In genomic region chr19:17737690-17738153, GRCh38 we compare ENCODE assay signal across 23 cellular contexts. TPM values are rescaled to one million over a fixed set of nuclear protein-coding genes. Genes with fewer than 3 reads are reported as not detected.
DNase-seq lines count a peak whose midpoint lies in the region; ATAC-seq, FAIRE-seq and TF ChIP-seq lines count a peak whose summit lies in the region.
"Had no signal": no experiment of that assay in that cellular context is flagged by ENCODE, and none has a peak within 500 bp of the region (broad histone marks: within the 10 kb centered on the region; RNA-seq: fewer than 3 reads in every experiment).

No MANE protein-coding gene starts in this region.

- H2BK5ac ChIP-seq in IMR-90 (ENCODE audit: low read depth, low read length, poor library complexity, severe bottlenecking) = no peak overlapping the region

- no peak overlapping the region for H3K23ac ChIP-seq in IMR-90 (ENCODE audit: low read depth, low read length)

- no peak overlapping the region for H2BK15ac ChIP-seq in IMR-90 (ENCODE audit: low read depth, low read length)

- DNase-seq in IMR-90 = peak; percentile 37
- no peak for DNase-seq in K562 (ENCODE audit: extremely low read depth in 1 of 4, low spot score in 3 of 4)
- DNase-seq in renal cortical epithelial cell (ENCODE audit: low read depth) = peak; percentile 66
- no peak for DNase-seq in CD4-positive, alpha-beta memory T cell
- DNase-seq in left lobe of liver (ENCODE audit: low spot score) = no peak
- DNase-seq: activated CD4-positive, CD25-positive, alpha-beta regulatory T cell treated with anti-CD3 and anti-CD28 coated beads, Interleukin-2, amount 50 U/mL, for 72 hours; activated CD8-positive, alpha-beta T cell treated with anti-CD3 and anti-CD28 coated beads for 36 hours; activated naive CD4-positive, alpha-beta T cell; CD8-positive, alpha-beta T cell; dermis blood vessel endothelial cell; foreskin keratinocyte; immature natural killer cell; NCI-H2171 treated with DMSO at 0.1 percent for 48 hours; NCI-H524 treated with DMSO at 0.1 percent for 48 hours; sigmoid colon; substantia nigra had no signal

- peak; percentile 30; the same call in 1 of the 2 replicates for ATAC-seq in IMR-90 (ENCODE audit: low read depth)
- peak; percentile 55 for ATAC-seq in K562
- no peak for ATAC-seq in esophagus mucosa
- no peak for ATAC-seq in left lobe of liver
- ATAC-seq: activated CD8-positive, alpha-beta T cell treated with anti-CD3 and anti-CD28 coated beads for 36 hours; CD8-positive, alpha-beta T cell; foreskin keratinocyte had no signal

- H3K79me2 ChIP-seq in K562 (ENCODE audit: control insufficient read depth, insufficient read depth, low read length) = no peaks in the 10 kb centered on the region

- FAIRE-seq in K562 (lab: Jason Lieb, UNC) = peak; percentile 74
- FAIRE-seq: endothelial cell of umbilical vein, GM12878 had no signal

- H3K4me3 ChIP-seq in BLaER1 treated with 17β-estradiol and CSF1 and Interleukin-3, amounts not matched to agents 10 nM and 100 nM = no peak overlapping the region
- H3K4me3 ChIP-seq in IMR-90 (ENCODE audit: insufficient read depth, low read depth, low read length) (no peak overlapping the region), K562 (no peak overlapping the region)
- no peak overlapping the region for H3K4me3 ChIP-seq in CD4-positive, alpha-beta memory T cell (ENCODE audit: low read length in 2 of 2)
- H3K4me3 ChIP-seq: GM12878, sigmoid colon had no signal

- no peak overlapping the region for H4K5ac ChIP-seq in IMR-90 (ENCODE audit: low read depth, low read length)

- H3K4me1 Mint-ChIP-seq in CD4-positive, alpha-beta memory T cell = peaks cover 0 to 1% (median 0%) of the 10 kb centered on the region in 4 donors
- H3K4me1 Mint-ChIP-seq: immature natural killer cell had no signal

- 89% methylated on average over 5 of the region's 7 CpGs; no CpG with 5 or more reads in 1 of the 2 experiments for WGBS in IMR-90 (ENCODE audit: extremely low coverage in 2 of 2, insufficient read length in 1 of 2), 2 experiments
- 25% methylated on average over 7 of the region's 7 CpGs for WGBS in K562 (ENCODE audit: insufficient coverage, low coverage, missing lambda C conversion rate)

- no peak overlapping the region for H4K91ac ChIP-seq in IMR-90 (ENCODE audit: insufficient read depth, low read depth, low read length)

- peaks cover 25 to 63% (median 41%) of the 10 kb centered on the region in 11 experiments for H4K20me1 ChIP-seq in BLaER1 treated with 17β-estradiol and CSF1 and Interleukin-3, amounts not matched to agents 10 nM and 100 nM
- peaks cover 20% of the 10 kb centered on the region for H4K20me1 ChIP-seq in IMR-90 (ENCODE audit: insufficient read depth, low read length)
- no peaks in the 10 kb centered on the region for H4K20me1 ChIP-seq in K562 (replicated peaks; ENCODE audit: control insufficient read depth, insufficient read depth, low read length)

- no peak overlapping the region for H3K18ac ChIP-seq in IMR-90 (ENCODE audit: low read depth, low read length)

- H3K4me2 ChIP-seq in BLaER1 treated with 17β-estradiol and CSF1 and Interleukin-3, amounts not matched to agents 10 nM and 100 nM = peak overlapping the region; percentile 69 to 91 (median 82)
- H3K4me2 ChIP-seq in IMR-90 (ENCODE audit: low read depth, low read length) (no peak overlapping the region), K562 (ENCODE audit: insufficient read depth, low read length) (no peak overlapping the region; the same call in 1 of the 2 replicates)

- no peak for TF ChIP-seq CTCF in IMR-90 (conservative IDR thresholded peaks at IDR 0.05; ENCODE audit: low read depth, low read length)
- TF ChIP-seq CTCF in K562 (IDR thresholded peaks at IDR 0.05 in 2 of 3, conservative IDR thresholded peaks at IDR 0.05 in 1 of 3; ENCODE audit: insufficient read depth in 2 of 3, low read depth in 1 of 3, low read length in 3 of 3) = no peak

- peaks cover 14 to 30% of the 10 kb centered on the region in 2 donors for H3K36me3 Mint-ChIP-seq in CD4-positive, alpha-beta memory T cell

- H3K4me3 Mint-ChIP-seq in CD4-positive, alpha-beta memory T cell = no peak overlapping the region
- H3K4me3 Mint-ChIP-seq: activated CD8-positive, alpha-beta T cell treated with anti-CD3 and anti-CD28 coated beads for 36 hours; CD8-positive, alpha-beta T cell; immature natural killer cell had no signal

- H3K9me3 ChIP-seq in BLaER1 treated with 17β-estradiol and CSF1 and Interleukin-3, amounts not matched to agents 10 nM and 100 nM (replicated peaks in 1 of 11) = peaks cover 0 to 21% (median 18%) of the 10 kb centered on the region in 11 experiments; a peak in 18 of 22 replicates
- H3K9me3 ChIP-seq in IMR-90 (ENCODE audit: control insufficient read depth, insufficient read depth, low read length) (no peaks in the 10 kb centered on the region), K562 (replicated peaks; ENCODE audit: control insufficient read depth, insufficient read depth, low read depth, low read length) (no peaks in the 10 kb centered on the region)
- no peaks in the 10 kb centered on the region for H3K9me3 ChIP-seq in CD4-positive, alpha-beta memory T cell (ENCODE audit: control insufficient read depth in 1 of 2, low read length in 2 of 2)
- H3K9me3 ChIP-seq: sigmoid colon had no signal

- H3K27me3 Mint-ChIP-seq in CD4-positive, alpha-beta memory T cell = no peaks in the 10 kb centered on the region
- H3K27me3 Mint-ChIP-seq: activated CD8-positive, alpha-beta T cell treated with anti-CD3 and anti-CD28 coated beads for 36 hours had no signal

- dilution Hi-C loops in IMR-90 (cut with HindIII; ENCODE audit: low sequenced_read_pairs, unreplicated experiment) = no loop called here

- no peak overlapping the region for H4K8ac ChIP-seq in IMR-90 (ENCODE audit: low read depth in 2 of 2, low read length in 2 of 2)

- H3K27ac Mint-ChIP-seq in CD4-positive, alpha-beta memory T cell = no peak overlapping the region
- H3K27ac Mint-ChIP-seq: activated CD8-positive, alpha-beta T cell treated with anti-CD3 and anti-CD28 coated beads for 36 hours; CD8-positive, alpha-beta T cell; immature natural killer cell had no signal

- CTCF ChIA-PET in IMR-90 (lab: Yijun Ruan, JAX) = no interaction called here
- CTCF ChIA-PET in K562 (lab: Yijun Ruan, JAX; ENCODE audit: low intra/inter-chr PET ratio) = no interaction called here
- CTCF ChIA-PET in CD4-positive, alpha-beta memory T cell (lab: Charles Lee; ENCODE audit: partially characterized antibody) = interaction anchor here (1.2 kb wide), 1 partner anchor 24 kb away, joined by 5 read pairs; no protein-coding TSS in a partner anchor

- H2AK9ac ChIP-seq in IMR-90 (replicated peaks; ENCODE audit: low read depth, low read length, poor library complexity) = no peak overlapping the region

- POLR2A ChIA-PET in IMR-90 (lab: Charles Lee; ENCODE audit: unreplicated experiment) (no interaction called here), K562 (lab: Yijun Ruan, JAX) (interaction anchor here (0.7 to 4.0 kb wide), 3 partner anchors 12 to 27 kb away, joined by 3 to 29 read pairs (median 3); partner anchors contain the start of gene FCHO1)
- POLR2A ChIA-PET in CD4-positive, alpha-beta memory T cell (lab: Charles Lee; ENCODE audit: partially characterized antibody) = interaction anchor here (1.3 kb wide), 1 partner anchor 19 kb away, joined by 3 read pairs; no protein-coding TSS in a partner anchor

- H3K9me3 Mint-ChIP-seq in CD4-positive, alpha-beta memory T cell = peaks cover 0 to 3% (median 0%) of the 10 kb centered on the region in 8 donors
- H3K9me3 Mint-ChIP-seq: activated CD8-positive, alpha-beta T cell treated with anti-CD3 and anti-CD28 coated beads for 36 hours; CD8-positive, alpha-beta T cell; immature natural killer cell had no signal

- no peak for TF ChIP-seq EP300 in K562 (IDR thresholded peaks at IDR 0.05; ENCODE audit: low read length)

- H3K56ac ChIP-seq in IMR-90 (ENCODE audit: extremely low read depth, insufficient read depth, low read length) = no peak overlapping the region

- TF ChIP-seq POLR2A in IMR-90 (IDR thresholded peaks at IDR 0.05; ENCODE audit: low read depth, low read length) (no peak), K562 (conservative IDR thresholded peaks at IDR 0.05) (no peak)

- peaks cover 2% of the 10 kb centered on the region; the same call in 1 of the 2 replicates for H3K9me1 ChIP-seq in IMR-90 (ENCODE audit: insufficient read depth, low read length)
- H3K9me1 ChIP-seq in K562 (ENCODE audit: control insufficient read depth, insufficient read depth, low read length) = no peaks in the 10 kb centered on the region

- peaks cover 37 to 100% (median 63%) of the 10 kb centered on the region in 10 experiments for H3K4me1 ChIP-seq in BLaER1 treated with 17β-estradiol and CSF1 and Interleukin-3, amounts not matched to agents 10 nM and 100 nM
- H3K4me1 ChIP-seq in IMR-90 (ENCODE audit: control insufficient read depth, insufficient read depth, low read length) (peaks cover 4% of the 10 kb centered on the region), K562 (replicated peaks in 1 of 2; ENCODE audit: control insufficient read depth in 2 of 2, insufficient read depth in 2 of 2, low read length in 2 of 2) (peaks cover 23 to 35% of the 10 kb centered on the region in 2 experiments)
- no peaks in the 10 kb centered on the region for H3K4me1 ChIP-seq in CD4-positive, alpha-beta memory T cell (ENCODE audit: insufficient read depth, low read length)
- H3K4me1 ChIP-seq: foreskin keratinocyte, sigmoid colon had no signal

- H3K36me3 ChIP-seq in BLaER1 treated with 17β-estradiol and CSF1 and Interleukin-3, amounts not matched to agents 10 nM and 100 nM = peaks cover 43 to 74% (median 63%) of the 10 kb centered on the region in 11 experiments
- H3K36me3 ChIP-seq in IMR-90 (ENCODE audit: control insufficient read depth, insufficient read depth, low read length) (peaks cover 27% of the 10 kb centered on the region), K562 (ENCODE audit: control insufficient read depth, insufficient read depth, low read length) (peaks cover 37% of the 10 kb centered on the region; the same call in 2 of the 3 replicates)
- peaks cover 28% of the 10 kb centered on the region for H3K36me3 ChIP-seq in CD4-positive, alpha-beta memory T cell (ENCODE audit: insufficient read depth, low read length)

- H3K27me3 ChIP-seq in BLaER1 treated with 17β-estradiol and CSF1 and Interleukin-3, amounts not matched to agents 10 nM and 100 nM = no peaks in the 10 kb centered on the region
- H3K27me3 ChIP-seq in IMR-90 (ENCODE audit: control insufficient read depth, insufficient read depth, low read length) (no peaks in the 10 kb centered on the region), K562 (ENCODE audit: control insufficient read depth in 2 of 2, insufficient read depth in 2 of 2, low read length in 2 of 2) (no peaks in the 10 kb centered on the region)
- no peaks in the 10 kb centered on the region for H3K27me3 ChIP-seq in CD4-positive, alpha-beta memory T cell (ENCODE audit: insufficient read depth, low read length)
- H3K27me3 ChIP-seq: foreskin keratinocyte, sigmoid colon had no signal

- H2AFZ ChIP-seq in IMR-90 (replicated peaks; ENCODE audit: low read length, poor library complexity) = no peak overlapping the region
- H2AFZ ChIP-seq in K562 (ENCODE audit: low read depth, low read length) = 0 out of 2 replicates have a peak overlapping the region, but pooled peaks have one; percentile 51

- H2BK120ac ChIP-seq in IMR-90 (ENCODE audit: low read depth, low read length) = no peak overlapping the region

- H3K9ac ChIP-seq in BLaER1 treated with 17β-estradiol and CSF1 and Interleukin-3, amounts not matched to agents 10 nM and 100 nM = peak overlapping the region in 3 of 11 experiments; percentile 32 to 73 (median 63); a peak in 4 of 22 replicates
- H3K9ac ChIP-seq in IMR-90 (ENCODE audit: low read depth, low read length) (no peak overlapping the region), K562 (ENCODE audit: insufficient read depth in 1 of 2, low read depth in 2 of 2, low read length in 2 of 2) (peak overlapping the region in 1 of 2 experiments; percentile 8; a peak in 2 of 4 replicates)

- intact Hi-C loops in IMR-90 (cut with micrococcal nuclease) (no loop called here), K562 (cut with micrococcal nuclease) (no loop called here)
- intact Hi-C loops in CD4-positive, alpha-beta memory T cell (cut with micrococcal nuclease) = no loop called here

- H3K14ac ChIP-seq in IMR-90 (replicated peaks; ENCODE audit: low read depth, low read length) = no peak overlapping the region

- no peak overlapping the region for H3K4ac ChIP-seq in IMR-90 (ENCODE audit: low read depth, low read length)

- TF ChIP-seq RAD21 in IMR-90 (IDR thresholded peaks at IDR 0.05; ENCODE audit: low read length) (no peak), K562 (CRISPR knock-in tag; conservative IDR thresholded peaks at IDR 0.05 in 1 of 2, IDR thresholded peaks at IDR 0.05 in 1 of 2) (no peak)

- H2AK5ac ChIP-seq in IMR-90 (ENCODE audit: low read depth, low read length) = no peak overlapping the region

- peak overlapping the region in 10 of 11 experiments; percentile 68 to 95 (median 84); a peak in 20 of 22 replicates for H3K27ac ChIP-seq in BLaER1 treated with 17β-estradiol and CSF1 and Interleukin-3, amounts not matched to agents 10 nM and 100 nM
- H3K27ac ChIP-seq in IMR-90 (ENCODE audit: insufficient read depth, low read length) (no peak overlapping the region), K562 (ENCODE audit: extremely low read depth, low read depth, low read length) (peak overlapping the region; percentile 38; the same call in 1 of the 3 replicates)
- no peak overlapping the region for H3K27ac ChIP-seq in CD4-positive, alpha-beta memory T cell (ENCODE audit: low read depth, low read length)
- H3K27ac ChIP-seq: foreskin keratinocyte, sigmoid colon had no signal

- no peak overlapping the region for H2BK20ac ChIP-seq in IMR-90 (ENCODE audit: low read depth, low read length)

- BruUV-seq in IMR-90 (replicated peaks; lab: Mats Ljungman, UMichigan) (no TSS peak), K562 (replicated peaks; lab: Mats Ljungman, UMichigan) (no TSS peak)

- in situ Hi-C loops in IMR-90 (cut with MboI; ENCODE audit: low sequenced_read_pairs) = no loop called here
- in situ Hi-C loops in K562 (cut with MboI) = no loop called here

- peaks cover 4 to 19% of the 10 kb centered on the region in 2 experiments; a peak in 2 of 4 replicates for H3K79me1 ChIP-seq in IMR-90 (ENCODE audit: low read depth in 1 of 2, low read length in 2 of 2)

RNA-seq across cellular contexts. Expression of gene FCHO1, which starts 13.6 kb away (rescaled TPM):
- total RNA-seq in IMR-90 (2012; rRNA removed) (0.18 and 0.28 TPM in 2 replicates), K562 (2014; rRNA removed) (25.4 and 33.0 TPM in 2 replicates), K562 (2014; rRNA removed; fragmentation: Illumina TruSeq; extraction: Trizol) (9.2 and 14.3 TPM in 2 replicates), K562 (2015; rRNA removed; fragmentation: Illumina TruSeq; extraction: Trizol) (18.1 and 18.3 TPM in 2 replicates), K562 (2021) (51.9 and 58.9 TPM in 2 replicates), renal cortical epithelial cell (0.80 and 3.3 TPM in 2 replicates), esophagus mucosa (0.76 TPM), left lobe of liver (1.7 TPM)
- polyA plus RNA-seq in IMR-90 (2012; rRNA removed) (1.0 and 1.7 TPM in 2 replicates), K562 (2011; rRNA removed) (9.3 and 19.3 TPM in 2 replicates), K562 (2014; fragmentation: Illumina TruSeq; extraction: Trizol) (24.2 and 32.6 TPM in 2 replicates), K562 (2014; fragmentation: Nextera tagmentation; extraction: Ambion mirVana) (under 1 TPM; 0.21 to 0.67 TPM), K562 (2014; rRNA removed) (26.6 and 28.7 TPM in 2 replicates)
- 0.63 and 0.81 TPM in 2 replicates for polyA plus RNA-seq in IMR-90 (2012; cell fraction: cytosol; rRNA removed)
- 0.48 and 1.2 TPM in 2 replicates for polyA plus RNA-seq in IMR-90 (2012; cell fraction: nucleus; rRNA removed; ENCODE audit: low replicate concordance)
- total RNA-seq in K562 (2011; cell fraction: chromatin; rRNA removed; ENCODE audit: low replicate concordance) = 225 and 536 TPM in 2 replicates
- 220 and 237 TPM in 2 replicates for total RNA-seq in K562 (2011; cell fraction: nucleolus; rRNA removed)
- 234 and 250 TPM in 2 replicates for total RNA-seq in K562 (2011; cell fraction: nucleoplasm; rRNA removed)
- 9.1 and 14.7 TPM in 2 replicates for polyA plus RNA-seq in K562 (2011; cell fraction: cytosol; rRNA removed)
- polyA plus RNA-seq in K562 (2011; cell fraction: nucleus; rRNA removed) = 80.2 and 106 TPM in 2 replicates
- polyA plus RNA-seq in K562 (2012) = 31.6 and 56.4 TPM in 2 replicates
- 45.3 and 55.3 TPM in 2 replicates for polyA minus RNA-seq in K562 (2011; rRNA and poly(A)+ RNA removed)
- 28.8 and 38.7 TPM in 2 replicates for polyA minus RNA-seq in K562 (2011; cell fraction: cytosol; rRNA and poly(A)+ RNA removed)
- 95.9 and 141 TPM in 2 replicates for polyA minus RNA-seq in K562 (2011; cell fraction: nucleus; rRNA and poly(A)+ RNA removed)
- 100 to 1,000 TPM in 1 of 2 experiments, 10 to 100 TPM in 1; 99.4 to 113 TPM for total RNA-seq in CD4-positive, alpha-beta memory T cell
- polyA plus RNA-seq in CD4-positive, alpha-beta memory T cell = 10 to 100 TPM in 1 of 2 donors, 1 to 10 TPM in 1; 6.5 to 30.0 TPM

RNA-seq across cellular contexts. Expression of gene MAP1S, which starts 18.4 kb away (rescaled TPM):
- total RNA-seq in IMR-90 (2012; rRNA removed) = 6.1 and 10.6 TPM in 2 replicates
- 48.6 and 50.1 TPM in 2 replicates for polyA plus RNA-seq in IMR-90 (2012; rRNA removed)
- polyA plus RNA-seq in IMR-90 (2012; cell fraction: cytosol; rRNA removed) = 20.3 and 29.5 TPM in 2 replicates
- polyA plus RNA-seq in IMR-90 (2012; cell fraction: nucleus; rRNA removed; ENCODE audit: low replicate concordance) = 20.9 and 48.9 TPM in 2 replicates
- total RNA-seq in K562 (2011; cell fraction: chromatin; rRNA removed; ENCODE audit: low replicate concordance) = 19.7 and 56.1 TPM in 2 replicates
- 33.4 and 40.5 TPM in 2 replicates for total RNA-seq in K562 (2011; cell fraction: nucleolus; rRNA removed)
- total RNA-seq in K562 (2011; cell fraction: nucleoplasm; rRNA removed) = 34.0 and 46.6 TPM in 2 replicates
- 23.0 and 36.9 TPM in 2 replicates for total RNA-seq in K562 (2014; rRNA removed)
- total RNA-seq in K562 (2014; rRNA removed; fragmentation: Illumina TruSeq; extraction: Trizol) = 3.0 and 5.3 TPM in 2 replicates
- 9.5 and 11.0 TPM in 2 replicates for total RNA-seq in K562 (2015; rRNA removed; fragmentation: Illumina TruSeq; extraction: Trizol)
- 79.8 and 81.0 TPM in 2 replicates for total RNA-seq in K562 (2021)
- 5.9 and 18.2 TPM in 2 replicates for polyA plus RNA-seq in K562 (2011; rRNA removed)
- polyA plus RNA-seq in K562 (2011; cell fraction: cytosol; rRNA removed) = 11.0 and 28.6 TPM in 2 replicates
- 17.9 and 37.4 TPM in 2 replicates for polyA plus RNA-seq in K562 (2011; cell fraction: nucleus; rRNA removed)
- 85.3 and 93.8 TPM in 2 replicates for polyA plus RNA-seq in K562 (2012)
- polyA plus RNA-seq in K562 (2014; fragmentation: Illumina TruSeq; extraction: Trizol) = 33.0 and 48.4 TPM in 2 replicates
- 1 to 10 TPM; 2.0 to 3.0 TPM for polyA plus RNA-seq in K562 (2014; fragmentation: Nextera tagmentation; extraction: Ambion mirVana)
- 12.2 and 13.9 TPM in 2 replicates for polyA plus RNA-seq in K562 (2014; rRNA removed)
- polyA minus RNA-seq in K562 (2011; rRNA and poly(A)+ RNA removed) = 12.8 and 15.3 TPM in 2 replicates
- polyA minus RNA-seq in K562 (2011; cell fraction: cytosol; rRNA and poly(A)+ RNA removed) = 65.8 and 95.4 TPM in 2 replicates
- 15.6 and 19.3 TPM in 2 replicates for polyA minus RNA-seq in K562 (2011; cell fraction: nucleus; rRNA and poly(A)+ RNA removed)
- 18.1 and 43.3 TPM in 2 replicates for total RNA-seq in renal cortical epithelial cell
- 10 to 100 TPM; 59.1 to 64.9 TPM for total RNA-seq in CD4-positive, alpha-beta memory T cell
- 10 to 100 TPM in 1 of 2 donors, 1 to 10 TPM in 1; 8.2 to 48.9 TPM for polyA plus RNA-seq in CD4-positive, alpha-beta memory T cell
- 16.9 TPM for total RNA-seq in esophagus mucosa
- total RNA-seq in left lobe of liver = 14.3 TPM

RNA-seq across cellular contexts. Expression of gene UNC13A, which starts 49.6 kb away (rescaled TPM):
- under 0.01 and 0.18 TPM in 2 replicates for total RNA-seq in IMR-90 (2012; rRNA removed)
- polyA plus RNA-seq in IMR-90 (2012; rRNA removed) = 0.16 and 0.22 TPM in 2 replicates
- 0.09 and 0.15 TPM in 2 replicates for polyA plus RNA-seq in IMR-90 (2012; cell fraction: cytosol; rRNA removed)
- polyA plus RNA-seq in IMR-90 (2012; cell fraction: nucleus; rRNA removed; ENCODE audit: low replicate concordance) = 0.52 and 0.56 TPM in 2 replicates
- total RNA-seq in K562 (2011; cell fraction: chromatin; rRNA removed; ENCODE audit: low replicate concordance) = 5.0 and 12.3 TPM in 2 replicates
- 2.5 and 5.7 TPM in 2 replicates for total RNA-seq in K562 (2011; cell fraction: nucleolus; rRNA removed)
- total RNA-seq in K562 (2011; cell fraction: nucleoplasm; rRNA removed) = 2.9 and 4.6 TPM in 2 replicates
- total RNA-seq in K562 (2014; rRNA removed) = 0.24 and 0.27 TPM in 2 replicates
- 0.18 and 0.19 TPM in 2 replicates for total RNA-seq in K562 (2014; rRNA removed; fragmentation: Illumina TruSeq; extraction: Trizol)
- 0.15 and 0.25 TPM in 2 replicates for total RNA-seq in K562 (2015; rRNA removed; fragmentation: Illumina TruSeq; extraction: Trizol)
- total RNA-seq in K562 (2021) = 0.13 and 0.38 TPM in 2 replicates
- polyA plus RNA-seq in K562 (2011; rRNA removed) = 0.34 and 1.0 TPM in 2 replicates
- 0.24 and 0.81 TPM in 2 replicates for polyA plus RNA-seq in K562 (2011; cell fraction: cytosol; rRNA removed)
- polyA plus RNA-seq in K562 (2011; cell fraction: nucleus; rRNA removed) = 1.5 and 8.3 TPM in 2 replicates
- 0.28 and 0.66 TPM in 2 replicates for polyA plus RNA-seq in K562 (2012)
- 0.28 and 0.31 TPM in 2 replicates for polyA plus RNA-seq in K562 (2014; fragmentation: Illumina TruSeq; extraction: Trizol)
- polyA plus RNA-seq in K562 (2014; fragmentation: Nextera tagmentation; extraction: Ambion mirVana) = under 1 TPM; 0.03 to 0.04 TPM
- polyA plus RNA-seq in K562 (2014; rRNA removed) = 0.16 and 0.20 TPM in 2 replicates
- 0.63 and 1.4 TPM in 2 replicates for polyA minus RNA-seq in K562 (2011; rRNA and poly(A)+ RNA removed)
- 0.27 and 0.95 TPM in 2 replicates for polyA minus RNA-seq in K562 (2011; cell fraction: cytosol; rRNA and poly(A)+ RNA removed)
- polyA minus RNA-seq in K562 (2011; cell fraction: nucleus; rRNA and poly(A)+ RNA removed) = 1.1 and 2.3 TPM in 2 replicates
- 0.05 TPM in 1 of 2 replicates, not detected in the other for total RNA-seq in renal cortical epithelial cell
- total RNA-seq in CD4-positive, alpha-beta memory T cell = under 1 TPM; 0.06 to 0.09 TPM
- polyA plus RNA-seq in CD4-positive, alpha-beta memory T cell = not detected
- 0.04 TPM for total RNA-seq in esophagus mucosa
- total RNA-seq in left lobe of liver = 0.13 TPM
- total RNA-seq: activated CD8-positive, alpha-beta T cell treated with anti-CD3 and anti-CD28 coated beads for 36 hours had no signal
- polyA plus RNA-seq: immature natural killer cell had no signal

RNA-seq across cellular contexts. Expression of gene B3GNT3, which starts 57.2 kb away (rescaled TPM):
- total RNA-seq in IMR-90 (2012; rRNA removed) (not detected in 2 replicates), K562 (2014; rRNA removed) (not detected in 2 replicates), K562 (2014; rRNA removed; fragmentation: Illumina TruSeq; extraction: Trizol) (not detected in 2 replicates), K562 (2015; rRNA removed; fragmentation: Illumina TruSeq; extraction: Trizol) (0.07 TPM in 1 of 2 replicates, not detected in the other), K562 (2021) (0.11 TPM in 1 of 2 replicates, not detected in the other), renal cortical epithelial cell (0.80 and 6.8 TPM in 2 replicates), esophagus mucosa (19.4 TPM), left lobe of liver (1.2 TPM)
- polyA plus RNA-seq in IMR-90 (2012; rRNA removed) (not detected in 2 replicates), K562 (2011; rRNA removed) (0.03 and 0.06 TPM in 2 replicates), K562 (2014; fragmentation: Illumina TruSeq; extraction: Trizol) (0.08 TPM in 1 of 2 replicates, not detected in the other), K562 (2014; fragmentation: Nextera tagmentation; extraction: Ambion mirVana) (not detected), K562 (2014; rRNA removed) (not detected in 2 replicates)
- polyA plus RNA-seq in IMR-90 (2012; cell fraction: cytosol; rRNA removed) = not detected in 2 replicates
- not detected in 2 replicates for polyA plus RNA-seq in IMR-90 (2012; cell fraction: nucleus; rRNA removed; ENCODE audit: low replicate concordance)
- 0.30 TPM in 1 of 2 replicates, not detected in the other for total RNA-seq in K562 (2011; cell fraction: chromatin; rRNA removed; ENCODE audit: low replicate concordance)
- total RNA-seq in K562 (2011; cell fraction: nucleolus; rRNA removed) = 0.13 and 0.33 TPM in 2 replicates
- total RNA-seq in K562 (2011; cell fraction: nucleoplasm; rRNA removed) = 0.29 TPM in 1 of 2 replicates, not detected in the other
- polyA plus RNA-seq in K562 (2011; cell fraction: cytosol; rRNA removed) = 0.04 and 0.18 TPM in 2 replicates
- polyA plus RNA-seq in K562 (2011; cell fraction: nucleus; rRNA removed) = 0.28 TPM in 1 of 2 replicates, not detected in the other
- 0.10 and 0.47 TPM in 2 replicates for polyA plus RNA-seq in K562 (2012)
- 0.09 TPM in 1 of 2 replicates, not detected in the other for polyA minus RNA-seq in K562 (2011; rRNA and poly(A)+ RNA removed)
- polyA minus RNA-seq in K562 (2011; cell fraction: cytosol; rRNA and poly(A)+ RNA removed) = not detected in 2 replicates
- not detected in 2 replicates for polyA minus RNA-seq in K562 (2011; cell fraction: nucleus; rRNA and poly(A)+ RNA removed)
- not detected for total RNA-seq in CD4-positive, alpha-beta memory T cell
- under 1 TPM; 0.34 to 0.72 TPM for polyA plus RNA-seq in CD4-positive, alpha-beta memory T cell
- total RNA-seq: cardiac septum; CD8-positive, alpha-beta T cell; dermis blood vessel endothelial cell; endothelial cell of umbilical vein; GM12878 had no signal
- polyA plus RNA-seq: AG04450, GM12878, immature natural killer cell, neural cell had no signal

Comparison
In these comparisons a context has a peak if more than half of its experiments do, and no peak if none do; other contexts are left out.
1. H3K27ac ChIP-seq: peak in BLaER1 treated with 17β-estradiol and CSF1 and Interleukin-3, amounts not matched to agents 10 nM and 100 nM (10 of 11) and K562 (single experiment); none in IMR-90 (single experiment) and CD4-positive, alpha-beta memory T cell (single experiment).
2. H3K4me2 ChIP-seq: peak in BLaER1 treated with 17β-estradiol and CSF1 and Interleukin-3, amounts not matched to agents 10 nM and 100 nM (11 of 11); none in IMR-90 (single experiment) and K562 (single experiment).
3. ATAC-seq: peak in IMR-90 (single experiment) and K562 (single experiment); none in esophagus mucosa (single experiment) and left lobe of liver (single experiment).
4. DNase-seq: peak in IMR-90 (single experiment) and renal cortical epithelial cell (single experiment); none in K562 (0 of 4), CD4-positive, alpha-beta memory T cell (0 of 5) and left lobe of liver (single experiment).